In genomic region chr1:209398330-209398991, GRCh38 we compare ENCODE assay signal across 10 cellular contexts.
DNase-seq lines count a peak whose midpoint lies in the region; ATAC-seq, FAIRE-seq and TF ChIP-seq lines count a peak whose summit lies in the region.
"Had no signal": no experiment of that assay in that cellular context is flagged by ENCODE, and none has a peak within 500 bp of the region (broad histone marks: within the 10 kb centered on the region; RNA-seq: fewer than 3 reads in every experiment).

No MANE protein-coding gene starts in this region.

- H3K4me3 ChIP-seq in astrocyte of the spinal cord (ENCODE audit: low read depth, low read length), result no peak overlapping the region

- H3K27me3 Mint-ChIP-seq in activated naive CD4-positive, alpha-beta T cell treated with anti-CD3 and anti-CD28 coated beads for 36 hours (ENCODE audit: low read depth), result peaks cover 20% of the 10 kb centered on the region

- H3K27ac Mint-ChIP-seq in activated naive CD4-positive, alpha-beta T cell treated with anti-CD3 and anti-CD28 coated beads for 36 hours, result no peak overlapping the region
- H3K27ac Mint-ChIP-seq: CD4-positive, CD25-positive, alpha-beta regulatory T cell had no signal

- no peak overlapping the region for H3K4me3 Mint-ChIP-seq in activated naive CD4-positive, alpha-beta T cell treated with anti-CD3 and anti-CD28 coated beads for 36 hours
- H3K4me3 Mint-ChIP-seq: CD4-positive, CD25-positive, alpha-beta regulatory T cell had no signal

- no peaks in the 10 kb centered on the region for H3K9me3 Mint-ChIP-seq in activated naive CD4-positive, alpha-beta T cell treated with anti-CD3 and anti-CD28 coated beads for 36 hours

- FAIRE-seq in GM19239 (lab: Jason Lieb, UNC), result no peak

- in situ Hi-C loops in astrocyte of the spinal cord (cut with HindIII; ENCODE audit: low sequenced_read_pairs), result no loop called here

- CTCF ChIA-PET in activated naive CD4-positive, alpha-beta T cell treated with anti-CD3 and anti-CD28 coated beads for 36 hours (lab: Charles Lee), result interaction anchor here (0.6 kb wide), 1 partner anchor 8 kb away, joined by 4 read pairs; no protein-coding TSS in a partner anchor

- H3K36me3 Mint-ChIP-seq in activated naive CD4-positive, alpha-beta T cell treated with anti-CD3 and anti-CD28 coated beads for 36 hours (ENCODE audit: low read depth), result no peaks in the 10 kb centered on the region
- H3K36me3 Mint-ChIP-seq: CD4-positive, CD25-positive, alpha-beta regulatory T cell had no signal

- TF ChIP-seq CTCF in astrocyte of the spinal cord (IDR thresholded peaks at IDR 0.05; ENCODE audit: low read depth, low read length), result no peak

- peak; percentile 12 for DNase-seq in activated naive CD4-positive, alpha-beta T cell treated with anti-CD3 and anti-CD28 coated beads for 36 hours
- DNase-seq in activated naive CD4-positive, alpha-beta T cell treated with Interleukin-2 at 50 U/mL for 16 hours, result no peak
- DNase-seq in astrocyte of the spinal cord (ENCODE audit: low read depth, low spot score) (peak; percentile 84), islet precursor cell (peak; percentile 87), ureter (ENCODE audit: low spot score) (peak; percentile 66), GM19239 (ENCODE audit: insufficient read length, low spot score) (no peak)
- DNase-seq: NCI-H2081 treated with DMSO at 0.1 percent for 48 hours had no signal

- ATAC-seq in GM19324 (IDR thresholded peaks at IDR 0.05; ENCODE audit: low FRiP score, unreplicated experiment) (no peak), GM21447 (IDR thresholded peaks at IDR 0.05; ENCODE audit: unreplicated experiment) (no peak)

- intact Hi-C loops in activated naive CD4-positive, alpha-beta T cell treated with anti-CD3 and anti-CD28 coated beads for 36 hours (cut with micrococcal nuclease), result no loop called here

- no peaks in the 10 kb centered on the region for H3K4me1 Mint-ChIP-seq in activated naive CD4-positive, alpha-beta T cell treated with anti-CD3 and anti-CD28 coated beads for 36 hours (ENCODE audit: low read depth)
- H3K4me1 Mint-ChIP-seq: CD4-positive, CD25-positive, alpha-beta regulatory T cell had no signal

Comparison
In these comparisons a context has a peak if more than half of its experiments do, and no peak if none do; other contexts are left out.
1. DNase-seq: peak in activated naive CD4-positive, alpha-beta T cell treated with anti-CD3 and anti-CD28 coated beads for 36 hours (single experiment), astrocyte of the spinal cord (single experiment), islet precursor cell (single experiment) and ureter (single experiment); none in activated naive CD4-positive, alpha-beta T cell treated with Interleukin-2 at 50 U/mL for 16 hours (single experiment) and GM19239 (single experiment).